Comparison of ENCODE assay signal across 20 cellular contexts in genomic region chr11:88324562-88325345, GRCh38. TPM values are rescaled to one million over a fixed set of nuclear protein-coding genes. Genes with fewer than 3 reads are reported as not detected.
DNase-seq lines count a peak whose midpoint lies in the region; ATAC-seq lines count a peak whose summit lies in the region.
"Had no signal": no experiment of that assay in that cellular context is flagged by ENCODE, and none has a peak within 500 bp of the region (broad histone marks: within the 10 kb centered on the region; RNA-seq: fewer than 3 reads in every experiment).

No MANE protein-coding gene starts in this region.

- ATAC-seq in activated naive CD8-positive, alpha-beta T cell treated with anti-CD3 and anti-CD28 coated beads, Interleukin-2, amount 10 ng/mL, durations not matched to agents 7 days and 5 days (ENCODE audit: low read depth), result peak; percentile 70
- ATAC-seq in activated naive CD8-positive, alpha-beta T cell treated with anti-CD3 and anti-CD28 coated beads, Interleukin-2, amount 50 U/mL, for 24 hours, result no peak
- peak; percentile 62 for ATAC-seq in activated T-helper 17 cell treated with anti-CD3 and anti-CD28 coated beads, Interleukin-2, amount 50 U/mL, for 72 hours (replicated peaks)
- no peak for ATAC-seq in natural killer cell treated with Interleukin-12 subunit alpha and Interleukin-12 subunit beta and Interleukin-15 and Interleukin-18, amount 100 ng/mL, for 72 hours
- no peak for ATAC-seq in HG03460 (IDR thresholded peaks at IDR 0.05; ENCODE audit: unreplicated experiment)
- ATAC-seq: body of pancreas; stimulated activated naive CD8-positive, alpha-beta T cell treated with anti-CD3 and anti-CD28 coated beads, Interleukin-15, amount 100 ng/mL, for 72 hours had no signal

- no peak overlapping the region for H3K27ac Mint-ChIP-seq in activated naive CD8-positive, alpha-beta T cell treated with anti-CD3 and anti-CD28 coated beads, Interleukin-2, amount 10 ng/mL, durations not matched to agents 7 days and 5 days
- no peak overlapping the region for H3K27ac Mint-ChIP-seq in activated naive CD8-positive, alpha-beta T cell treated with anti-CD3 and anti-CD28 coated beads, Interleukin-2, amount 50 U/mL, for 24 hours
- H3K27ac Mint-ChIP-seq in activated T-helper 17 cell treated with anti-CD3 and anti-CD28 coated beads, Interleukin-2, amount 50 U/mL, for 72 hours, result no peak overlapping the region
- peak overlapping the region; percentile 70 to 92 for H3K27ac Mint-ChIP-seq in natural killer cell treated with Interleukin-12 subunit alpha and Interleukin-12 subunit beta and Interleukin-15 and Interleukin-18, amount 100 ng/mL, for 72 hours
- H3K27ac Mint-ChIP-seq: stimulated activated naive CD8-positive, alpha-beta T cell treated with anti-CD3 and anti-CD28 coated beads, Interleukin-15, amount 100 ng/mL, for 72 hours had no signal

- no peak overlapping the region for H3K9ac ChIP-seq in HUES48 (ENCODE audit: low read depth, low read length)
- H3K9ac ChIP-seq: KMS-11, parathyroid adenoma had no signal

- no peaks in the 10 kb centered on the region for H3K9me3 ChIP-seq in HUES48 (ENCODE audit: control insufficient read depth, insufficient read depth, low read length)
- H3K9me3 ChIP-seq: body of pancreas, colonic mucosa, sigmoid colon had no signal

- H3K4me3 Mint-ChIP-seq in activated naive CD8-positive, alpha-beta T cell treated with anti-CD3 and anti-CD28 coated beads, Interleukin-2, amount 10 ng/mL, durations not matched to agents 7 days and 5 days, result peak overlapping the region; percentile 29
- no peak overlapping the region for H3K4me3 Mint-ChIP-seq in activated naive CD8-positive, alpha-beta T cell treated with anti-CD3 and anti-CD28 coated beads, Interleukin-2, amount 50 U/mL, for 24 hours
- peak overlapping the region; percentile 34 for H3K4me3 Mint-ChIP-seq in activated T-helper 17 cell treated with anti-CD3 and anti-CD28 coated beads, Interleukin-2, amount 50 U/mL, for 72 hours
- peak overlapping the region; percentile 61 for H3K4me3 Mint-ChIP-seq in natural killer cell treated with Interleukin-12 subunit alpha and Interleukin-12 subunit beta and Interleukin-15 and Interleukin-18, amount 100 ng/mL, for 72 hours
- H3K4me3 Mint-ChIP-seq: stimulated activated naive CD8-positive, alpha-beta T cell treated with anti-CD3 and anti-CD28 coated beads, Interleukin-15, amount 100 ng/mL, for 72 hours had no signal

- peak overlapping the region; percentile 51 for H3K27ac ChIP-seq in HUES48 (ENCODE audit: low read depth, low read length)
- H3K27ac ChIP-seq: body of pancreas, colonic mucosa, KMS-11, parathyroid adenoma, sigmoid colon had no signal

- peaks cover 1% of the 10 kb centered on the region for H3K9me3 Mint-ChIP-seq in activated naive CD8-positive, alpha-beta T cell treated with anti-CD3 and anti-CD28 coated beads, Interleukin-2, amount 10 ng/mL, durations not matched to agents 7 days and 5 days
- H3K9me3 Mint-ChIP-seq in activated naive CD8-positive, alpha-beta T cell treated with anti-CD3 and anti-CD28 coated beads, Interleukin-2, amount 50 U/mL, for 24 hours, result no peaks in the 10 kb centered on the region
- no peaks in the 10 kb centered on the region for H3K9me3 Mint-ChIP-seq in activated T-helper 17 cell treated with anti-CD3 and anti-CD28 coated beads, Interleukin-2, amount 50 U/mL, for 72 hours
- no peaks in the 10 kb centered on the region for H3K9me3 Mint-ChIP-seq in natural killer cell treated with Interleukin-12 subunit alpha and Interleukin-12 subunit beta and Interleukin-15 and Interleukin-18, amount 100 ng/mL, for 72 hours

- no peaks in the 10 kb centered on the region for H3K27me3 ChIP-seq in HUES48 (ENCODE audit: control insufficient read depth, insufficient read depth, low read length)
- H3K27me3 ChIP-seq: body of pancreas, colonic mucosa, sigmoid colon had no signal

- H3K4me3 ChIP-seq in HUES48 (ENCODE audit: low read depth, low read length), result no peak overlapping the region
- H3K4me3 ChIP-seq: body of pancreas, colonic mucosa, lung, sigmoid colon had no signal

- H3K27me3 Mint-ChIP-seq in activated naive CD8-positive, alpha-beta T cell treated with anti-CD3 and anti-CD28 coated beads, Interleukin-2, amount 10 ng/mL, durations not matched to agents 7 days and 5 days, result no peaks in the 10 kb centered on the region
- no peaks in the 10 kb centered on the region for H3K27me3 Mint-ChIP-seq in activated naive CD8-positive, alpha-beta T cell treated with anti-CD3 and anti-CD28 coated beads, Interleukin-2, amount 50 U/mL, for 24 hours
- no peaks in the 10 kb centered on the region for H3K27me3 Mint-ChIP-seq in activated T-helper 17 cell treated with anti-CD3 and anti-CD28 coated beads, Interleukin-2, amount 50 U/mL, for 72 hours
- no peaks in the 10 kb centered on the region for H3K27me3 Mint-ChIP-seq in natural killer cell treated with Interleukin-12 subunit alpha and Interleukin-12 subunit beta and Interleukin-15 and Interleukin-18, amount 100 ng/mL, for 72 hours
- H3K27me3 Mint-ChIP-seq: stimulated activated naive CD8-positive, alpha-beta T cell treated with anti-CD3 and anti-CD28 coated beads, Interleukin-15, amount 100 ng/mL, for 72 hours had no signal

- POLR2A ChIA-PET in activated naive CD8-positive, alpha-beta T cell treated with anti-CD3 and anti-CD28 coated beads, Interleukin-2, amount 10 ng/mL, durations not matched to agents 7 days and 5 days (lab: Charles Lee), result interaction anchor here (0.7 to 2.9 kb wide), 2 partner anchors 12 to 99 kb away, joined by 3 to 17 read pairs; partner anchors contain the start of gene CTSC

- DNase-seq in activated naive CD8-positive, alpha-beta T cell treated with anti-CD3 and anti-CD28 coated beads, Interleukin-2, amount 10 ng/mL, durations not matched to agents 7 days and 5 days, result no peak
- no peak for DNase-seq in activated naive CD8-positive, alpha-beta T cell treated with anti-CD3 and anti-CD28 coated beads, Interleukin-2, amount 50 U/mL, for 24 hours
- no peak for DNase-seq in natural killer cell treated with Interleukin-12 subunit alpha and Interleukin-12 subunit beta and Interleukin-15 and Interleukin-18, amount 100 ng/mL, for 72 hours (ENCODE audit: low spot score)
- no peak for DNase-seq in retina
- DNase-seq in NCI-H2227 (lab: John Stamatoyannopoulos, UW; ENCODE audit: unreplicated experiment), result no peak
- DNase-seq: activated naive CD4-positive, alpha-beta T cell; body of pancreas; colonic mucosa; NCI-H1092; NCI-H2081 treated with DMSO at 0.1 percent for 48 hours; NCI-H524 treated with DMSO at 0.1 percent for 48 hours; sigmoid colon; stimulated activated naive CD8-positive, alpha-beta T cell treated with anti-CD3 and anti-CD28 coated beads, Interleukin-15, amount 100 ng/mL, for 72 hours; trophoblast cell had no signal

- H3K4me1 Mint-ChIP-seq in activated naive CD8-positive, alpha-beta T cell treated with anti-CD3 and anti-CD28 coated beads, Interleukin-2, amount 10 ng/mL, durations not matched to agents 7 days and 5 days, result peaks cover 54% of the 10 kb centered on the region
- peaks cover 71% of the 10 kb centered on the region for H3K4me1 Mint-ChIP-seq in activated naive CD8-positive, alpha-beta T cell treated with anti-CD3 and anti-CD28 coated beads, Interleukin-2, amount 50 U/mL, for 24 hours
- H3K4me1 Mint-ChIP-seq in activated T-helper 17 cell treated with anti-CD3 and anti-CD28 coated beads, Interleukin-2, amount 50 U/mL, for 72 hours, result peaks cover 51% of the 10 kb centered on the region
- peaks cover 77 to 87% of the 10 kb centered on the region in 2 donors for H3K4me1 Mint-ChIP-seq in natural killer cell treated with Interleukin-12 subunit alpha and Interleukin-12 subunit beta and Interleukin-15 and Interleukin-18, amount 100 ng/mL, for 72 hours (ENCODE audit: low read depth in 2 of 2)

- peaks cover 79% of the 10 kb centered on the region for H3K36me3 ChIP-seq in HUES48 (ENCODE audit: control insufficient read depth, insufficient read depth, low read length)
- H3K36me3 ChIP-seq: colonic mucosa, sigmoid colon had no signal

- peaks cover 44% of the 10 kb centered on the region for H3K4me1 ChIP-seq in HUES48 (ENCODE audit: control insufficient read depth, insufficient read depth, low read length)
- H3K4me1 ChIP-seq: body of pancreas, colonic mucosa, parathyroid adenoma had no signal

- H3K36me3 Mint-ChIP-seq in activated naive CD8-positive, alpha-beta T cell treated with anti-CD3 and anti-CD28 coated beads, Interleukin-2, amount 10 ng/mL, durations not matched to agents 7 days and 5 days, result peaks cover 81% of the 10 kb centered on the region
- H3K36me3 Mint-ChIP-seq in activated naive CD8-positive, alpha-beta T cell treated with anti-CD3 and anti-CD28 coated beads, Interleukin-2, amount 50 U/mL, for 24 hours (ENCODE audit: low read depth), result peaks cover 84% of the 10 kb centered on the region
- peaks cover 95% of the 10 kb centered on the region for H3K36me3 Mint-ChIP-seq in activated T-helper 17 cell treated with anti-CD3 and anti-CD28 coated beads, Interleukin-2, amount 50 U/mL, for 72 hours (ENCODE audit: low read depth)
- peaks cover 64% of the 10 kb centered on the region for H3K36me3 Mint-ChIP-seq in natural killer cell treated with Interleukin-12 subunit alpha and Interleukin-12 subunit beta and Interleukin-15 and Interleukin-18, amount 100 ng/mL, for 72 hours

RNA-seq across cellular contexts. Expression of gene CTSC, which starts 12.8 kb away (rescaled TPM):
- 100 to 1,000 TPM; 131 to 134 TPM for total RNA-seq in activated naive CD8-positive, alpha-beta T cell treated with anti-CD3 and anti-CD28 coated beads, Interleukin-2, amount 10 ng/mL, durations not matched to agents 7 days and 5 days
- 100 to 1,000 TPM in 1 of 2 donors, 10 to 100 TPM in 1; 57.3 to 142 TPM for total RNA-seq in activated T-helper 17 cell treated with anti-CD3 and anti-CD28 coated beads, Interleukin-2, amount 50 U/mL, for 72 hours
- 100 to 1,000 TPM; 213 to 381 TPM for total RNA-seq in natural killer cell treated with Interleukin-12 subunit alpha and Interleukin-12 subunit beta and Interleukin-15 and Interleukin-18, amount 100 ng/mL, for 72 hours

Comparison
In these comparisons a context has a peak if more than half of its experiments do, and no peak if none do; other contexts are left out.
1. ATAC-seq: peak in activated naive CD8-positive, alpha-beta T cell treated with anti-CD3 and anti-CD28 coated beads, Interleukin-2, amount 10 ng/mL, durations not matched to agents 7 days and 5 days (single experiment) and activated T-helper 17 cell treated with anti-CD3 and anti-CD28 coated beads, Interleukin-2, amount 50 U/mL, for 72 hours (single experiment); none in activated naive CD8-positive, alpha-beta T cell treated with anti-CD3 and anti-CD28 coated beads, Interleukin-2, amount 50 U/mL, for 24 hours (single experiment), natural killer cell treated with Interleukin-12 subunit alpha and Interleukin-12 subunit beta and Interleukin-15 and Interleukin-18, amount 100 ng/mL, for 72 hours (0 of 2) and HG03460 (single experiment).
2. H3K27ac Mint-ChIP-seq: peak in natural killer cell treated with Interleukin-12 subunit alpha and Interleukin-12 subunit beta and Interleukin-15 and Interleukin-18, amount 100 ng/mL, for 72 hours (2 of 2); none in activated naive CD8-positive, alpha-beta T cell treated with anti-CD3 and anti-CD28 coated beads, Interleukin-2, amount 10 ng/mL, durations not matched to agents 7 days and 5 days (single experiment), activated naive CD8-positive, alpha-beta T cell treated with anti-CD3 and anti-CD28 coated beads, Interleukin-2, amount 50 U/mL, for 24 hours (single experiment) and activated T-helper 17 cell treated with anti-CD3 and anti-CD28 coated beads, Interleukin-2, amount 50 U/mL, for 72 hours (single experiment).